8 cellular contexts compared by ENCODE assay signal in the genomic region with DNA sequence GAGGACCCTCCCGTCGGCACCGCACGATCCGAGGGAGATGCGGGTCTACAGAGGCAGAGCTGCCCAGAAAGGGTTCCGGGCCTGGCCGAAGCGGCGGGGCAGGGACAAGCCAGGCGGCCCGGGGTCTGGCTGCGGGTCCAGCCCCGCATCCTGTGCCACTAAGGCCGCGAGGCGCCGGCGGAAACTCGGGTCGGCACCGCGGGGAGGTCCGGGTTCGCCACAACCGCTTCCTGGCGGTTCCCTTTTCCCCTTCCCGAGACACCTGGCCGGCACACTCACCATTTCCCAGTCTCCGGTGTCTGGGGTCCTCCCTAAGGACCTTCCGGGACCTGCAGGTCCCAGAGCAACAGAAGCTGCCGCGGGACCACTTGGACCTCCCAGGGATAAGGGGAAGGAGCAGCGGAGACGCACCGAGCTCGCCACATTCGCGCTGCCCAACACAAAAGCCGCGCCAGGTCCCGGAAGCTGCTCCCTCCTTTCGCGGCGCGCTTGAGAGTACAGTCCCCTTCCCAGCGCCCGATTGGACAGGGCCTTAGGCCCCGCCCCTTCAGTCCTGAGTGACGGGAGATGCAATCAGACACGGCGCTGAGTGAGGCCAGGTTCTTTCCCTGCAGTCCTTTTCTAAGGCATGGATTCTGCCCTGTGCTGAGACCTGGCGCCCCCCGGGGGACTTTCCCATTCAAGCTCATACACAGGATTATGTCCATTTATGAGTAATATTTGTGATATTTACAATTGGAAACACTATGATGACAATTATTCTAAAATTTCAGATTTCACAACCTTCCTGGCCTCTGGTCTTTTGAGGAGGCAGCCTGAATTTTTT. TPM values are rescaled to one million over a fixed set of nuclear protein-coding genes. Genes with fewer than 3 reads are reported as not detected.
DNase-seq lines count a peak whose midpoint lies in the region; ATAC-seq and TF ChIP-seq lines count a peak whose summit lies in the region.

TSS of gene ZNF670 (minus strand) at position 497 of the 826 bp plus-strand sequence. CDS start at position 282, 215 bp downstream.

- H3K27ac Mint-ChIP-seq in activated naive CD8-positive, alpha-beta T cell treated with anti-CD3 and anti-CD28 coated beads, Interleukin-2, amount 50 U/mL, for 24 hours: peak within 1 kb of the TSS; percentile 88
- peak within 1 kb of the TSS; percentile 99 for H3K27ac Mint-ChIP-seq in progenitor cell of endocrine pancreas

- peak; percentile 95 for DNase-seq in GM12865 (ENCODE audit: low read depth)
- DNase-seq in NCI-H1105 treated with DMSO at 0.1 percent for 48 hours (lab: John Stamatoyannopoulos, UW): peak; percentile 81
- peak; percentile 93 for DNase-seq in activated naive CD8-positive, alpha-beta T cell treated with anti-CD3 and anti-CD28 coated beads, Interleukin-2, amount 50 U/mL, for 24 hours
- DNase-seq in left cardiac atrium: peak; percentile 96
- DNase-seq in progenitor cell of endocrine pancreas (ENCODE audit: low spot score, unreplicated experiment): peak; percentile 85
- DNase-seq in ureter (ENCODE audit: low spot score): peak; percentile 95

- no peaks in the 10 kb centered on the region for H3K9me2 ChIP-seq in SU-DHL-6 (replicated peaks; ENCODE audit: insufficient read depth, low read length)

- intact Hi-C loops in left cardiac atrium (cut with DNase I): no loop called here

- no peaks in the 10 kb centered on the region for H4K20me1 ChIP-seq in SU-DHL-6 (ENCODE audit: low read depth, low read length)

- H2AFZ ChIP-seq in SU-DHL-6 (ENCODE audit: low read depth, low read length, severe bottlenecking): peak within 1 kb of the TSS; percentile 87

- peaks cover 30% of the 10 kb centered on the region for H3K36me3 Mint-ChIP-seq in activated naive CD8-positive, alpha-beta T cell treated with anti-CD3 and anti-CD28 coated beads, Interleukin-2, amount 50 U/mL, for 24 hours (ENCODE audit: low read depth)
- peaks cover 33% of the 10 kb centered on the region for H3K36me3 Mint-ChIP-seq in progenitor cell of endocrine pancreas (ENCODE audit: insufficient read depth)

- H3K4me2 ChIP-seq in SU-DHL-6 (ENCODE audit: low read depth, low read length, poor library complexity, severe bottlenecking): peak within 1 kb of the TSS; percentile 89

- H3K9me3 Mint-ChIP-seq in activated naive CD8-positive, alpha-beta T cell treated with anti-CD3 and anti-CD28 coated beads, Interleukin-2, amount 50 U/mL, for 24 hours: peaks cover 26% of the 10 kb centered on the region
- H3K9me3 Mint-ChIP-seq in progenitor cell of endocrine pancreas (ENCODE audit: low read depth): peaks cover 19% of the 10 kb centered on the region

- H3K36me3 ChIP-seq in SU-DHL-6 (ENCODE audit: low read length): peaks cover 21% of the 10 kb centered on the region; the same call in 1 of the 2 replicates

- no peaks in the 10 kb centered on the region for H3F3A ChIP-seq in SU-DHL-6 (ENCODE audit: insufficient read depth)

- H3K4me1 Mint-ChIP-seq in activated naive CD8-positive, alpha-beta T cell treated with anti-CD3 and anti-CD28 coated beads, Interleukin-2, amount 50 U/mL, for 24 hours: peaks cover 31% of the 10 kb centered on the region
- H3K4me1 Mint-ChIP-seq in progenitor cell of endocrine pancreas (ENCODE audit: low read depth): peaks cover 13% of the 10 kb centered on the region

- H3K9me3 ChIP-seq in SU-DHL-6 (ENCODE audit: insufficient read depth, low read length): peaks cover 8% of the 10 kb centered on the region; the same call in 1 of the 2 replicates

- no peak for TF ChIP-seq CTCF in GM12865 (IDR thresholded peaks at IDR 0.05; ENCODE audit: insufficient read depth, low read depth, low read length, missing control alignments)
- TF ChIP-seq CTCF in SU-DHL-6 (IDR thresholded peaks at IDR 0.05; ENCODE audit: insufficient read depth, low read length, poor library complexity, severe bottlenecking): no peak
- TF ChIP-seq CTCF in progenitor cell of endocrine pancreas (IDR thresholded peaks at IDR 0.05; ENCODE audit: unreplicated experiment): peak; percentile 24

- peaks cover 48% of the 10 kb centered on the region for H3K79me2 ChIP-seq in SU-DHL-6 (ENCODE audit: insufficient read depth, low read length)

- H3K4me3 ChIP-seq in GM12865 (ENCODE audit: low read depth, low read length) (peak within 1 kb of the TSS; percentile 69), SU-DHL-6 (ENCODE audit: insufficient read depth, low read length, poor library complexity, severe bottlenecking) (peak within 1 kb of the TSS; percentile 96)

- peak within 1 kb of the TSS; percentile 89 for H3K4me3 Mint-ChIP-seq in activated naive CD8-positive, alpha-beta T cell treated with anti-CD3 and anti-CD28 coated beads, Interleukin-2, amount 50 U/mL, for 24 hours
- H3K4me3 Mint-ChIP-seq in progenitor cell of endocrine pancreas (ENCODE audit: low read depth): peak within 1 kb of the TSS; percentile 92

- no peaks in the 10 kb centered on the region for H3K27me3 ChIP-seq in SU-DHL-6 (ENCODE audit: low read length)

- H3K27me3 Mint-ChIP-seq in activated naive CD8-positive, alpha-beta T cell treated with anti-CD3 and anti-CD28 coated beads, Interleukin-2, amount 50 U/mL, for 24 hours: peaks cover 10% of the 10 kb centered on the region
- no peaks in the 10 kb centered on the region for H3K27me3 Mint-ChIP-seq in progenitor cell of endocrine pancreas

- H3K27ac ChIP-seq in SU-DHL-6 (ENCODE audit: low read depth, low read length): peak within 1 kb of the TSS; percentile 40

- peak within 1 kb of the TSS; percentile 83 for H3K9ac ChIP-seq in SU-DHL-6 (ENCODE audit: low read length)

- peak; percentile 99 for ATAC-seq in HG02678 (IDR thresholded peaks at IDR 0.05; ENCODE audit: unreplicated experiment)
- ATAC-seq in activated naive CD8-positive, alpha-beta T cell treated with anti-CD3 and anti-CD28 coated beads, Interleukin-2, amount 50 U/mL, for 24 hours: peak; percentile 100
- ATAC-seq in left cardiac atrium: peak; percentile 100

RNA-seq across cellular contexts. Expression of gene ZNF670, which starts in this region (rescaled TPM):
- total RNA-seq in left cardiac atrium: 1 to 10 TPM; 1.5 to 1.8 TPM
- 13.0 and 13.7 TPM in 2 replicates for total RNA-seq in progenitor cell of endocrine pancreas
- 4.2 TPM for total RNA-seq in ureter

Comparison
In these comparisons a context has a peak if more than half of its experiments do, and no peak if none do; other contexts are left out.
1. Peak in every context shown above with its lines: DNase-seq, ATAC-seq, H3K4me3 ChIP-seq and H3K27ac ChIP-seq.